Comparison of ENCODE assay signal across 11 cellular contexts in the genomic region with DNA sequence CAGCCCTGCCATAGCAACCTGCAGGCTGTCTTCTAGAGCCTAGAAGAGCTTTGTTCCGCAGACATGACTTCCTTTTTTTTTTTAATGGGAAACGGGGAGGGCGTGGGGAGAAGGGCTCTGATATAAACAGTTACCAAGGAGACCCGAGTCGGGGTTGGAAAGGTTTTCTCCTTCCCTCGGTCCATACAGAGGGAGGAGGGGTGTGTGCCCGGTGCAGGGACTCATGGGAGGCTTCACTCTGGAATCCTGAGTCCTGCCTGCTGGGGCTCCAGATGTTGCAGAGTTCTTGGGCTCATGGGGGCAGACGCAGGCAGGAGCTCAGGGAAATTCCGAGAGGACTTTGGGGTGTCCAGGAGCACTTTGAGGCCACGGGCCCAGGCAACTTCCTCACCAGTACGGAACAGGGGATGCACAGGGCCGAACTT. TPM values are rescaled to one million over a fixed set of nuclear protein-coding genes. Genes with fewer than 3 reads are reported as not detected.
A peak's percentile ranks its signal among the peaks of the same experiment; 100 is the strongest.
DNase-seq lines count a peak whose midpoint lies in the region; TF ChIP-seq lines count a peak whose summit lies in the region.
"Had no signal": no experiment of that assay in that cellular context is flagged by ENCODE, and none has a peak within 500 bp of the region (broad histone marks: within the 10 kb centered on the region; RNA-seq: fewer than 3 reads in every experiment).

No MANE protein-coding gene starts in this region.

- H3K36me3 ChIP-seq in prostate gland: no peaks in the 10 kb centered on the region

- intact Hi-C loops in prostate gland (cut with DNase I): loop anchor here (5.0 kb wide), 1 partner anchor 50 kb away; the partner anchor contains the start of gene POR

- 21% methylated on average over 12 of the region's 12 CpGs for WGBS in prostate gland

- H3K27ac ChIP-seq in prostate gland: peak overlapping the region; percentile 74 to 76

- DNase-seq in GDM1 (lab: John Stamatoyannopoulos, UW) (peak; percentile 32), OCI-M1 (lab: John Stamatoyannopoulos, UW) (peak; percentile 60), globus pallidus (ENCODE audit: low spot score) (peak; percentile 29), prostate gland (ENCODE audit: low spot score) (no peak), LoVo (ENCODE audit: low spot score) (no peak), ACHN (no peak), NCI-H345 treated with DMSO at 0.1 percent for 48 hours (lab: John Stamatoyannopoulos, UW; ENCODE audit: unreplicated experiment) (no peak), NCI-H446 (lab: John Stamatoyannopoulos, UW) (no peak)
- DNase-seq: effector CD4-positive, alpha-beta T cell; SHP77 treated with DMSO at 0.1 percent for 48 hours; stimulated activated CD4-positive, alpha-beta T cell treated with anti-CD3 and anti-CD28 coated beads, Interleukin-2, amount 100 ng/mL, for 48 hours had no signal

- H3K4me3 ChIP-seq in prostate gland: no peak overlapping the region

- H3K9me3 ChIP-seq in prostate gland: no peaks in the 10 kb centered on the region

- H3K27me3 ChIP-seq in prostate gland (replicated peaks; ENCODE audit: insufficient read depth): no peaks in the 10 kb centered on the region

- TF ChIP-seq CTCF in prostate gland (IDR thresholded peaks at IDR 0.05): no peak

- TF ChIP-seq POLR2A in prostate gland (IDR thresholded peaks at IDR 0.05): no peak

- H3K4me1 ChIP-seq in prostate gland (replicated peaks): peaks cover 2% of the 10 kb centered on the region

- in situ Hi-C loops in ACHN (cut with HindIII; ENCODE audit: low pct_ligation_motif_present, low pct_unique_long_range_greater_than_20kb, low sequenced_read_pairs): no loop called here

RNA-seq across cellular contexts. Expression of gene TMEM120A, which starts 26.8 kb away (rescaled TPM):
- total RNA-seq in prostate gland: 10 to 100 TPM; 20.2 to 40.8 TPM

RNA-seq across cellular contexts. Expression of gene POR, which starts 52.6 kb away (rescaled TPM):
- total RNA-seq in prostate gland: 100 to 1,000 TPM in 1 of 2 donors, 10 to 100 TPM in 1; 88.0 to 136 TPM

Comparison
In these comparisons a context has a peak if more than half of its experiments do, and no peak if none do; other contexts are left out.
1. DNase-seq: peak in GDM1 (single experiment), OCI-M1 (single experiment) and globus pallidus (single experiment); none in prostate gland (single experiment), LoVo (single experiment), ACHN (single experiment), NCI-H345 treated with DMSO at 0.1 percent for 48 hours (single experiment) and NCI-H446 (0 of 2).